Comparison of ENCODE assay signal across 2 cellular contexts in the genomic region with DNA sequence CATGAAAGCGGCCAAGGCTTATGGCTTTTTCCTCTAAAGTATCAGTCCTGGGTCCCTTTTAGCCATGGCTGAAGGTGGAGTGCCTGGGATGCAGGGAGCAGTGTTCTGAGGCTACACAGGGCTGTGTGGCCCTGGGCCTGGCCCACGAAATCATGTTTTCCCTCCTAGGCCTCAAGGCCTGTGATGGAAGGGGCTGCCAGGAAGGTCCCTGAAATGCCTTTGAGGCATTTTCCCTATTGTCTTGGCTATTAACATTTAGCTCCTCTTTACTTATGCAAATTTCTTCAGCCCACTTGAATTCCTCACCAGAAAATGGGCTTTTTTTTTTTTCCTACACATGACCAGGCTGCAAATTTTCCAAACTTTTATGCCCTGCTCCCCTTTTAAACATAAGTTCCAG.
TF ChIP-seq lines count a peak whose summit lies in the region.

No MANE protein-coding gene starts in this region.

TF ChIP-seq in GM23338, 12 proteins besides CTCF, POLR2A, EP300 and RAD21 (continued from another document):
- TF ChIP-seq EZH2phosphoT487 (IDR thresholded peaks at IDR 0.05; ENCODE audit: unreplicated experiment): no peak
- TF ChIP-seq ZNF114 (CRISPR knock-in tag; IDR thresholded peaks at IDR 0.05): no peak
- no peak for TF ChIP-seq CREB1 (CRISPR knock-in tag; IDR thresholded peaks at IDR 0.05; ENCODE audit: low read depth)

TF ChIP-seq in WTC11, 78 proteins besides CTCF, POLR2A, EP300 and RAD21 (continued from another document):
- TF ChIP-seq ZNF219 (CRISPR knock-in tag; IDR thresholded peaks at IDR 0.05; ENCODE audit: borderline replicate concordance): no peak
- no peak for TF ChIP-seq NR3C1 (CRISPR knock-in tag; conservative IDR thresholded peaks at IDR 0.05; ENCODE audit: low read depth)
- TF ChIP-seq, protein P1, sequence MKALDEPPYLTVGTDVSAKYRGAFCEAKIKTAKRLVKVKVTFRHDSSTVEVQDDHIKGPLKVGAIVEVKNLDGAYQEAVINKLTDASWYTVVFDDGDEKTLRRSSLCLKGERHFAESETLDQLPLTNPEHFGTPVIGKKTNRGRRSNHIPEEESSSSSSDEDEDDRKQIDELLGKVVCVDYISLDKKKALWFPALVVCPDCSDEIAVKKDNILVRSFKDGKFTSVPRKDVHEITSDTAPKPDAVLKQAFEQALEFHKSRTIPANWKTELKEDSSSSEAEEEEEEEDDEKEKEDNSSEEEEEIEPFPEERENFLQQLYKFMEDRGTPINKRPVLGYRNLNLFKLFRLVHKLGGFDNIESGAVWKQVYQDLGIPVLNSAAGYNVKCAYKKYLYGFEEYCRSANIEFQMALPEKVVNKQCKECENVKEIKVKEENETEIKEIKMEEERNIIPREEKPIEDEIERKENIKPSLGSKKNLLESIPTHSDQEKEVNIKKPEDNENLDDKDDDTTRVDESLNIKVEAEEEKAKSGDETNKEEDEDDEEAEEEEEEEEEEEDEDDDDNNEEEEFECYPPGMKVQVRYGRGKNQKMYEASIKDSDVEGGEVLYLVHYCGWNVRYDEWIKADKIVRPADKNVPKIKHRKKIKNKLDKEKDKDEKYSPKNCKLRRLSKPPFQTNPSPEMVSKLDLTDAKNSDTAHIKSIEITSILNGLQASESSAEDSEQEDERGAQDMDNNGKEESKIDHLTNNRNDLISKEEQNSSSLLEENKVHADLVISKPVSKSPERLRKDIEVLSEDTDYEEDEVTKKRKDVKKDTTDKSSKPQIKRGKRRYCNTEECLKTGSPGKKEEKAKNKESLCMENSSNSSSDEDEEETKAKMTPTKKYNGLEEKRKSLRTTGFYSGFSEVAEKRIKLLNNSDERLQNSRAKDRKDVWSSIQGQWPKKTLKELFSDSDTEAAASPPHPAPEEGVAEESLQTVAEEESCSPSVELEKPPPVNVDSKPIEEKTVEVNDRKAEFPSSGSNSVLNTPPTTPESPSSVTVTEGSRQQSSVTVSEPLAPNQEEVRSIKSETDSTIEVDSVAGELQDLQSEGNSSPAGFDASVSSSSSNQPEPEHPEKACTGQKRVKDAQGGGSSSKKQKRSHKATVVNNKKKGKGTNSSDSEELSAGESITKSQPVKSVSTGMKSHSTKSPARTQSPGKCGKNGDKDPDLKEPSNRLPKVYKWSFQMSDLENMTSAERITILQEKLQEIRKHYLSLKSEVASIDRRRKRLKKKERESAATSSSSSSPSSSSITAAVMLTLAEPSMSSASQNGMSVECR (CRISPR knock-in tag; IDR thresholded peaks at IDR 0.05; ENCODE audit: borderline replicate concordance): no peak
- TF ChIP-seq, protein P2, sequence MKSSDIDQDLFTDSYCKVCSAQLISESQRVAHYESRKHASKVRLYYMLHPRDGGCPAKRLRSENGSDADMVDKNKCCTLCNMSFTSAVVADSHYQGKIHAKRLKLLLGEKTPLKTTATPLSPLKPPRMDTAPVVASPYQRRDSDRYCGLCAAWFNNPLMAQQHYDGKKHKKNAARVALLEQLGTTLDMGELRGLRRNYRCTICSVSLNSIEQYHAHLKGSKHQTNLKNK (CRISPR knock-in tag; IDR thresholded peaks at IDR 0.05): no peak
- no peak for TF ChIP-seq NFATC4 (CRISPR knock-in tag; IDR thresholded peaks at IDR 0.05)
- TF ChIP-seq ZNF423 (CRISPR knock-in tag; IDR thresholded peaks at IDR 0.05): no peak
- TF ChIP-seq HMGA2 (CRISPR knock-in tag; IDR thresholded peaks at IDR 0.05): no peak
- no peak for TF ChIP-seq GABPB1 (CRISPR knock-in tag; IDR thresholded peaks at IDR 0.05)
- no peak for TF ChIP-seq ATF1 (CRISPR knock-in tag; IDR thresholded peaks at IDR 0.05)
